1 cellular context compared by ENCODE assay signal in genomic region chr20:52230406-52230805, GRCh38.
A peak's percentile ranks its signal among the peaks of the same experiment; 100 is the strongest.
TF ChIP-seq lines count a peak whose summit lies in the region.

No MANE protein-coding gene starts in this region.

TF ChIP-seq in HEK293, 187 proteins besides CTCF, POLR2A, EP300 and RAD21 (continues in another document):
- TF ChIP-seq ZBTB44 (tag by site-specific recombination; IDR thresholded peaks at IDR 0.05), result peak; percentile 54
- no peak for TF ChIP-seq ZNF426 (tag by site-specific recombination; IDR thresholded peaks at IDR 0.05)
- TF ChIP-seq ZBTB6 (tag by site-specific recombination; IDR thresholded peaks at IDR 0.05), result no peak
- no peak for TF ChIP-seq ZNF302 (tag by site-specific recombination; IDR thresholded peaks at IDR 0.05; ENCODE audit: low read depth)
- TF ChIP-seq ZNF184 (tag by site-specific recombination; IDR thresholded peaks at IDR 0.05), result no peak
- no peak for TF ChIP-seq SP7 (tag by site-specific recombination; IDR thresholded peaks at IDR 0.05)
- TF ChIP-seq ZNF830 (tag by site-specific recombination; IDR thresholded peaks at IDR 0.05; ENCODE audit: low read depth), result no peak
- TF ChIP-seq, protein P1, sequence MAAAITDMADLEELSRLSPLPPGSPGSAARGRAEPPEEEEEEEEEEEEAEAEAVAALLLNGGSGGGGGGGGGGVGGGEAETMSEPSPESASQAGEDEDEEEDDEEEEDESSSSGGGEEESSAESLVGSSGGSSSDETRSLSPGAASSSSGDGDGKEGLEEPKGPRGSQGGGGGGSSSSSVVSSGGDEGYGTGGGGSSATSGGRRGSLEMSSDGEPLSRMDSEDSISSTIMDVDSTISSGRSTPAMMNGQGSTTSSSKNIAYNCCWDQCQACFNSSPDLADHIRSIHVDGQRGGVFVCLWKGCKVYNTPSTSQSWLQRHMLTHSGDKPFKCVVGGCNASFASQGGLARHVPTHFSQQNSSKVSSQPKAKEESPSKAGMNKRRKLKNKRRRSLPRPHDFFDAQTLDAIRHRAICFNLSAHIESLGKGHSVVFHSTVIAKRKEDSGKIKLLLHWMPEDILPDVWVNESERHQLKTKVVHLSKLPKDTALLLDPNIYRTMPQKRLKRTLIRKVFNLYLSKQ (tag by site-specific recombination; IDR thresholded peaks at IDR 0.05; ENCODE audit: borderline replicate concordance), result no peak
- TF ChIP-seq, protein P2, sequence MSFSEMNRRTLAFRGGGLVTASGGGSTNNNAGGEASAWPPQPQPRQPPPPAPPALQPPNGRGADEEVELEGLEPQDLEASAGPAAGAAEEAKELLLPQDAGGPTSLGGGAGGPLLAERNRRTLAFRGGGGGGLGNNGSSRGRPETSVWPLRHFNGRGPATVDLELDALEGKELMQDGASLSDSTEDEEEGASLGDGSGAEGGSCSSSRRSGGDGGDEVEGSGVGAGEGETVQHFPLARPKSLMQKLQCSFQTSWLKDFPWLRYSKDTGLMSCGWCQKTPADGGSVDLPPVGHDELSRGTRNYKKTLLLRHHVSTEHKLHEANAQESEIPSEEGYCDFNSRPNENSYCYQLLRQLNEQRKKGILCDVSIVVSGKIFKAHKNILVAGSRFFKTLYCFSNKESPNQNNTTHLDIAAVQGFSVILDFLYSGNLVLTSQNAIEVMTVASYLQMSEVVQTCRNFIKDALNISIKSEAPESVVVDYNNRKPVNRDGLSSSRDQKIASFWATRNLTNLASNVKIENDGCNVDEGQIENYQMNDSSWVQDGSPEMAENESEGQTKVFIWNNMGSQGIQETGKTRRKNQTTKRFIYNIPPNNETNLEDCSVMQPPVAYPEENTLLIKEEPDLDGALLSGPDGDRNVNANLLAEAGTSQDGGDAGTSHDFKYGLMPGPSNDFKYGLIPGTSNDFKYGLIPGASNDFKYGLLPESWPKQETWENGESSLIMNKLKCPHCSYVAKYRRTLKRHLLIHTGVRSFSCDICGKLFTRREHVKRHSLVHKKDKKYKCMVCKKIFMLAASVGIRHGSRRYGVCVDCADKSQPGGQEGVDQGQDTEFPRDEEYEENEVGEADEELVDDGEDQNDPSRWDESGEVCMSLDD (tag by site-specific recombination; IDR thresholded peaks at IDR 0.05), result no peak
- no peak for TF ChIP-seq ZNF416 (tag by site-specific recombination; IDR thresholded peaks at IDR 0.05)
- peak; percentile 65; the same call in 1 of the 2 replicates for TF ChIP-seq ZNF561 (tag by site-specific recombination; IDR thresholded peaks at IDR 0.05; ENCODE audit: borderline replicate concordance)
- TF ChIP-seq ZBTB8A (tag by site-specific recombination; IDR thresholded peaks at IDR 0.05), result no peak
- peak; percentile 86 for TF ChIP-seq GLIS1 (tag by site-specific recombination; IDR thresholded peaks at IDR 0.05)
- no peak for TF ChIP-seq ZNF341 (tag by site-specific recombination; IDR thresholded peaks at IDR 0.05; ENCODE audit: low read depth)
- TF ChIP-seq ELK4 (IDR thresholded peaks at IDR 0.05; ENCODE audit: borderline replicate concordance, low read depth, low read length), result no peak
- TF ChIP-seq ZNF645 (tag by site-specific recombination; IDR thresholded peaks at IDR 0.05), result no peak
- no peak for TF ChIP-seq ZFP69B (tag by site-specific recombination; IDR thresholded peaks at IDR 0.05)
- TF ChIP-seq, protein P3, sequence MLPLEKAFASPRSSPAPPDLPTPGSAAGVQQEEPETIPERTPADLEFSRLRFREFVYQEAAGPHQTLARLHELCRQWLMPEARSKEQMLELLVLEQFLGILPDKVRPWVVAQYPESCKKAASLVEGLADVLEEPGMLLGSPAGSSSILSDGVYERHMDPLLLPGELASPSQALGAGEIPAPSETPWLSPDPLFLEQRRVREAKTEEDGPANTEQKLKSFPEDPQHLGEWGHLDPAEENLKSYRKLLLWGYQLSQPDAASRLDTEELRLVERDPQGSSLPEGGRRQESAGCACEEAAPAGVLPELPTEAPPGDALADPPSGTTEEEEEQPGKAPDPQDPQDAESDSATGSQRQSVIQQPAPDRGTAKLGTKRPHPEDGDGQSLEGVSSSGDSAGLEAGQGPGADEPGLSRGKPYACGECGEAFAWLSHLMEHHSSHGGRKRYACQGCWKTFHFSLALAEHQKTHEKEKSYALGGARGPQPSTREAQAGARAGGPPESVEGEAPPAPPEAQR (tag by site-specific recombination; IDR thresholded peaks at IDR 0.05), result no peak
- TF ChIP-seq ZNF398 (tag by site-specific recombination; IDR thresholded peaks at IDR 0.05), result no peak
- TF ChIP-seq ZNF518A (tag by site-specific recombination; conservative IDR thresholded peaks at IDR 0.05; ENCODE audit: low read depth), result no peak
- no peak for TF ChIP-seq ZNF221 (tag by site-specific recombination; IDR thresholded peaks at IDR 0.05; ENCODE audit: borderline replicate concordance)
- TF ChIP-seq ZNF660 (tag by site-specific recombination; IDR thresholded peaks at IDR 0.05), result no peak
- TF ChIP-seq ZSCAN16 (tag by site-specific recombination; IDR thresholded peaks at IDR 0.05), result no peak
- TF ChIP-seq ZBTB17 (tag by site-specific recombination; IDR thresholded peaks at IDR 0.05), result peak; percentile 26; the same call in 1 of the 2 replicates
- TF ChIP-seq KLF17 (tag by site-specific recombination; IDR thresholded peaks at IDR 0.05), result no peak
- no peak for TF ChIP-seq ZFP37 (tag by site-specific recombination; IDR thresholded peaks at IDR 0.05)
- TF ChIP-seq, protein P4, sequence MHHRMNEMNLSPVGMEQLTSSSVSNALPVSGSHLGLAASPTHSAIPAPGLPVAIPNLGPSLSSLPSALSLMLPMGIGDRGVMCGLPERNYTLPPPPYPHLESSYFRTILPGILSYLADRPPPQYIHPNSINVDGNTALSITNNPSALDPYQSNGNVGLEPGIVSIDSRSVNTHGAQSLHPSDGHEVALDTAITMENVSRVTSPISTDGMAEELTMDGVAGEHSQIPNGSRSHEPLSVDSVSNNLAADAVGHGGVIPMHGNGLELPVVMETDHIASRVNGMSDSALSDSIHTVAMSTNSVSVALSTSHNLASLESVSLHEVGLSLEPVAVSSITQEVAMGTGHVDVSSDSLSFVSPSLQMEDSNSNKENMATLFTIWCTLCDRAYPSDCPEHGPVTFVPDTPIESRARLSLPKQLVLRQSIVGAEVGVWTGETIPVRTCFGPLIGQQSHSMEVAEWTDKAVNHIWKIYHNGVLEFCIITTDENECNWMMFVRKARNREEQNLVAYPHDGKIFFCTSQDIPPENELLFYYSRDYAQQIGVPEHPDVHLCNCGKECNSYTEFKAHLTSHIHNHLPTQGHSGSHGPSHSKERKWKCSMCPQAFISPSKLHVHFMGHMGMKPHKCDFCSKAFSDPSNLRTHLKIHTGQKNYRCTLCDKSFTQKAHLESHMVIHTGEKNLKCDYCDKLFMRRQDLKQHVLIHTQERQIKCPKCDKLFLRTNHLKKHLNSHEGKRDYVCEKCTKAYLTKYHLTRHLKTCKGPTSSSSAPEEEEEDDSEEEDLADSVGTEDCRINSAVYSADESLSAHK (tag by site-specific recombination; IDR thresholded peaks at IDR 0.05), result no peak
- no peak for TF ChIP-seq ZNF391 (tag by site-specific recombination; IDR thresholded peaks at IDR 0.05; ENCODE audit: borderline replicate concordance, low read depth)
- TF ChIP-seq OSR2 (tag by site-specific recombination; IDR thresholded peaks at IDR 0.05), result peak; percentile 63; the same call in 1 of the 2 replicates
- peak; percentile 62; the same call in 1 of the 2 replicates for TF ChIP-seq FEZF1 (tag by site-specific recombination; IDR thresholded peaks at IDR 0.05)
- TF ChIP-seq ZSCAN23 (tag by site-specific recombination; IDR thresholded peaks at IDR 0.05), result no peak
